8 cellular contexts compared by ENCODE assay signal in the genomic region with DNA sequence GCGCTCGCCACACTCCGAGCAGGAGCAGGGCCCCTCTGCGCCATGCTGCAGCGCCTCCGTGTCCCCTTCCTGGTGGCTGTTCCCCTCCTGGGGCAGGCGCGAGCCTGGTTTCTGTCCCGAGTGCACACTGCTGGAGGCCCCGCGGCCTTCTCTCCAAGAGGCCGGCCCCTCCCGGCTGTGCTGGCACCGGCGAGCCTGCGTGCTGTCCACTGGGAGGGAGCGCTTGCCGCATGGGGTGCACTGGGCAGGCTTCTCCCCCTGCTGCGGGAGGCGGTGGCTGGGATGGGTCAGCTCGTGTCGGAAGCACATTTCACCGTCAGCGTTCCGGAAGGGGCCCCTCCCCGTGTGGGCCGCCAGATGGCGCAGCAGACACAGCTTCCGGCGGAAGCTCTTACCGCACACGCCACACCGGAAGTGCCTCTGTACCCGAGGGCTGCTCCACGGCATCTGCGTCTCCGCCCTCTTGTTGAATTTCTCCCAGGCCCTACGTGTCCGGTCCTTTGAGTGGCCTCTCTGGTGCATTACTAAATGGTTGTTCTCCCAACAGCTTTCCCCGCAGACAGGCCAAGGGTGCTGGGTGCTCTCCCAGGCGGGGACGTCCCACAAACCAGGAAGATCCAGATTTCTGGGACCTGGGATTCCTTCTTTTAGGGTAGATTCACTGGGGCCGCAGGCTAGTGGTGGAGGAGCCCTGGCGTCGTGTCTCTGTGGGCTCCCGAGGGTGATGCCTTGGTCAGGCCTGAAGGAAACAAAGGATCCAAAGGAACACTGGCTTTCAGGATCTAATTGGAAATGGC. TPM values are rescaled to one million over a fixed set of nuclear protein-coding genes. Genes with fewer than 3 reads are reported as not detected.
DNase-seq lines count a peak whose midpoint lies in the region; ATAC-seq and TF ChIP-seq lines count a peak whose summit lies in the region.

No MANE protein-coding gene starts in this region.

- peaks cover 39% of the 10 kb centered on the region for H3K36me3 Mint-ChIP-seq in effector memory CD8-positive, alpha-beta T cell (ENCODE audit: insufficient read depth)

- peak; percentile 69 to 82 for ATAC-seq in activated CD4-positive, CD25-positive, alpha-beta regulatory T cell treated with anti-CD3 and anti-CD28 coated beads, Interleukin-2, amount 50 U/mL, for 24 hours
- peak; percentile 96 for ATAC-seq in effector memory CD8-positive, alpha-beta T cell (replicated peaks)
- no peak for ATAC-seq in HG02588 (IDR thresholded peaks at IDR 0.05; ENCODE audit: unreplicated experiment)
- no peak for ATAC-seq in GM21723 (IDR thresholded peaks at IDR 0.05; ENCODE audit: unreplicated experiment)

- intact Hi-C loops in adrenal gland (cut with DNase I): no loop called here

- H3K9me3 ChIP-seq in adrenal gland (replicated peaks in 1 of 3): no peaks in the 10 kb centered on the region

- no peaks in the 10 kb centered on the region for H3K4me1 ChIP-seq in adrenal gland (replicated peaks in 1 of 2)

- DNase-seq in EH (ENCODE audit: low read depth) (peak; percentile 16), retinal pigment epithelial cell (ENCODE audit: low read depth) (no peak), adrenal gland (no peak), hypothalamus (lab: John Stamatoyannopoulos, UW) (no peak)
- peak; percentile 43 to 62 (median 54) for DNase-seq in effector memory CD8-positive, alpha-beta T cell

- peak overlapping the region; percentile 54 to 66 for H3K4me3 Mint-ChIP-seq in effector memory CD8-positive, alpha-beta T cell

- H3K4me3 ChIP-seq in retinal pigment epithelial cell (ENCODE audit: low read length) (no peak overlapping the region), adrenal gland (no peak overlapping the region)

- 69 to 86% (median 77%) methylated on average over 16 to 46 of the region's 46 CpGs for WGBS in adrenal gland, 4 donors

- H3K9me3 Mint-ChIP-seq in effector memory CD8-positive, alpha-beta T cell: no peaks in the 10 kb centered on the region

- TF ChIP-seq POLR2A in adrenal gland (IDR thresholded peaks at IDR 0.05): no peak

- no peaks in the 10 kb centered on the region for H3K27me3 Mint-ChIP-seq in effector memory CD8-positive, alpha-beta T cell

- H3K27ac ChIP-seq in adrenal gland: no peak overlapping the region

- TF ChIP-seq CTCF in retinal pigment epithelial cell (conservative IDR thresholded peaks at IDR 0.05; ENCODE audit: low read depth, low read length) (peak; percentile 26), adrenal gland (IDR thresholded peaks at IDR 0.05) (peak in 1 of 6 experiments; percentile 21)

- H3K27me3 ChIP-seq in adrenal gland: no peaks in the 10 kb centered on the region

- H3K4me1 Mint-ChIP-seq in effector memory CD8-positive, alpha-beta T cell (ENCODE audit: low read depth in 2 of 2): peaks cover 3% of the 10 kb centered on the region in 2 donors

- H3K27ac Mint-ChIP-seq in effector memory CD8-positive, alpha-beta T cell: peak overlapping the region; percentile 10 to 84

- peaks cover 0 to 32% of the 10 kb centered on the region in 2 donors for H3K36me3 ChIP-seq in adrenal gland (replicated peaks in 1 of 2)

RNA-seq across cellular contexts. Expression of gene ZNF786, which starts 18.7 kb away (rescaled TPM):
- total RNA-seq in adrenal gland: 10 to 100 TPM in 1 of 8 donors, 1 to 10 TPM in 7; 4.3 to 13.0 (median 5.5) TPM
- polyA plus RNA-seq in adrenal gland: 1 to 10 TPM; 2.6 to 5.1 (median 3.5) TPM

RNA-seq across cellular contexts. Expression of gene PDIA4, which starts 43.5 kb away (rescaled TPM):
- total RNA-seq in adrenal gland: 100 to 1,000 TPM in 2 of 8 donors, 10 to 100 TPM in 6; 52.1 to 123 (median 69.7) TPM
- 10 to 100 TPM; 19.9 to 91.3 (median 26.1) TPM for polyA plus RNA-seq in adrenal gland

RNA-seq across cellular contexts. Expression of gene ZNF425, which starts 54.3 kb away (rescaled TPM):
- total RNA-seq in adrenal gland: 1 to 10 TPM in 7 of 8 donors, under 1 TPM in 1; 0.36 to 2.3 (median 1.4) TPM
- 1 to 10 TPM in 2 of 3 donors, under 1 TPM in 1; 0.71 to 2.9 (median 1.4) TPM for polyA plus RNA-seq in adrenal gland

Comparison
In these comparisons a context has a peak if more than half of its experiments do, and no peak if none do; other contexts are left out.
1. DNase-seq: peak in EH (single experiment) and effector memory CD8-positive, alpha-beta T cell (3 of 3); none in retinal pigment epithelial cell (single experiment), adrenal gland (0 of 7) and hypothalamus (0 of 51).
2. ATAC-seq: peak in activated CD4-positive, CD25-positive, alpha-beta regulatory T cell treated with anti-CD3 and anti-CD28 coated beads, Interleukin-2, amount 50 U/mL, for 24 hours (2 of 2) and effector memory CD8-positive, alpha-beta T cell (single experiment); none in HG02588 (single experiment) and GM21723 (single experiment).